27 cellular contexts compared by ENCODE assay signal in genomic region chr9:118252027-118252426, GRCh38.
"Had no signal": no experiment of that assay in that cellular context is flagged by ENCODE, and none has a peak within 500 bp of the region (broad histone marks: within the 10 kb centered on the region; RNA-seq: fewer than 3 reads in every experiment).

No MANE protein-coding gene starts in this region.

- H3K4me3 Mint-ChIP-seq: dendritic cell treated with granulocyte-macrophage colony-stimulating factor and Interleukin-4, amounts not matched to agents 40 ng/mL and 50 ng/mL, for 4 days; effector memory CD8-positive, alpha-beta T cell; endodermal cell; mesothelial cell of epicardium had no signal

- H3K27ac ChIP-seq: colonic mucosa, epithelial cell of prostate, esophagus squamous epithelium, gastrocnemius medialis, heart right ventricle, left lung, lower lobe of right lung had no signal

- H3K36me3 ChIP-seq: colonic mucosa, esophagus squamous epithelium, gastrocnemius medialis, heart right ventricle, left lung, lower lobe of right lung had no signal

- H3K27ac Mint-ChIP-seq: dendritic cell treated with granulocyte-macrophage colony-stimulating factor and Interleukin-4, amounts not matched to agents 40 ng/mL and 50 ng/mL, for 4 days; effector memory CD8-positive, alpha-beta T cell; endodermal cell; mesothelial cell of epicardium had no signal

- H3K9me3 ChIP-seq: colonic mucosa, gastrocnemius medialis had no signal

- ATAC-seq: effector memory CD8-positive, alpha-beta T cell; esophagus mucosa; gastrocnemius medialis; heart right ventricle; left cardiac atrium; left lung; left ventricle myocardium superior; lower lobe of right lung; mucosa of descending colon had no signal

- H3K4me1 Mint-ChIP-seq: endodermal cell, mesothelial cell of epicardium had no signal

- H3K27me3 ChIP-seq: colonic mucosa, esophagus squamous epithelium, gastrocnemius medialis, heart right ventricle, left lung had no signal

- DNase-seq: colonic mucosa; cortex of kidney; effector CD8-positive, alpha-beta T cell; effector memory CD8-positive, alpha-beta T cell; endodermal cell; erythroblast; esophagus squamous epithelium; foreskin fibroblast; foreskin melanocyte; gastrocnemius medialis; glutamatergic neuron; head of caudate nucleus; heart right ventricle; hippocampal formation; left cardiac atrium; left lung; left ventricle myocardium superior; lower lobe of right lung; mesenchymal stem cell; mucosa of descending colon had no signal

- H3K4me3 ChIP-seq: colonic mucosa, esophagus squamous epithelium, gastrocnemius medialis, heart right ventricle, left lung, lower lobe of right lung, mucosa of descending colon had no signal

- H3K36me3 Mint-ChIP-seq: mesothelial cell of epicardium had no signal

- H3K27me3 Mint-ChIP-seq: dendritic cell treated with granulocyte-macrophage colony-stimulating factor and Interleukin-4, amounts not matched to agents 40 ng/mL and 50 ng/mL, for 4 days; effector memory CD8-positive, alpha-beta T cell had no signal

- H3K4me1 ChIP-seq: colonic mucosa, esophagus squamous epithelium, gastrocnemius medialis, heart right ventricle, left lung, lower lobe of right lung had no signal

- FAIRE-seq: endometrium, islet of Langerhans, keratinocyte had no signal
